Comparison of ENCODE assay signal across 1 cellular context in genomic region chr5:6829150-6829784, GRCh38.
TF ChIP-seq lines count a peak whose summit lies in the region.

No MANE protein-coding gene starts in this region.

TF ChIP-seq in WTC11, 78 proteins besides CTCF, POLR2A, EP300 and RAD21 (continued from another document):
- no peak for TF ChIP-seq E2F1 (CRISPR knock-in tag; IDR thresholded peaks at IDR 0.05)
- TF ChIP-seq HMGA2 (CRISPR knock-in tag; IDR thresholded peaks at IDR 0.05) = no peak
- no peak for TF ChIP-seq ZNF425 (CRISPR knock-in tag; conservative IDR thresholded peaks at IDR 0.05)
